Comparison of ENCODE assay signal across 1 cellular context in genomic region chr4:123600426-123600825, GRCh38.
TF ChIP-seq lines count a peak whose summit lies in the region.

No MANE protein-coding gene starts in this region.

TF ChIP-seq in WTC11, 78 proteins besides CTCF, POLR2A, EP300 and RAD21 (continued from another document):
- TF ChIP-seq ZNF532 (CRISPR knock-in tag; IDR thresholded peaks at IDR 0.05; ENCODE audit: borderline replicate concordance) (no peak), USF2 (CRISPR knock-in tag; IDR thresholded peaks at IDR 0.05) (no peak), OVOL2 (CRISPR knock-in tag; IDR thresholded peaks at IDR 0.05; ENCODE audit: borderline replicate concordance) (no peak), USF1 (CRISPR knock-in tag; IDR thresholded peaks at IDR 0.05) (no peak)
